ENCODE assay signal across 10 cellular contexts in the genomic region with DNA sequence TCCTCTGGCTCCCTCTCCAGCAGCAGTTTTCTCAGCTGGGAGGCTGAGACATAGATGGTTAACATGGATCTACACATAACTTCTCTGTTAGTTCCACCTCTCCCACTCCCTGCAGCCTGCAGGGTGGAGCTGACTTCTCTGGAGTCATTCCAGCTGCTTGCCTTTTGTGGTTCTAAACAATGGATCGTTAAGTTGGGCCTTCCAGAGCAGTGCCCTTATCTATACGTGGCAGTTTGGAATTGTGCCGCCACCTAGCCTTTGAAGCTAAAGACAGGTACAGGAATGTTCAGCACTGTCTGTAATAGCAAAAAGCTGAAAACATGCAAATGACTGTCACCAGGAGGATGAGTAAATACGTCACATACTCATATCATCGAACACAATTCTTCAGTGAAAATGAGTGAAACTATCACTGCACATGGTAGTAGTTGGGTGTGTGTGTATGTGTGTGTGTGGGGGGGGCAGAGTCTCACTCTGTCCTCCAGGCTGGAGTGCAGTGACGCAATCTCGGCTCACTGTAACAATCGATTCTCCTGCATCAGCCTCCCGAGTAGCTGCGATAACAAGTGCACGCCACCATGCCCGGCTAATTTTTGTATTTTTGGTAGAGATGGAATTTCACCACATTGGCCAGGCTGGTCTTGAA. TPM values are rescaled to one million over a fixed set of nuclear protein-coding genes. Genes with fewer than 3 reads are reported as not detected.
DNase-seq lines count a peak whose midpoint lies in the region; ATAC-seq and TF ChIP-seq lines count a peak whose summit lies in the region.
"Had no signal": no experiment of that assay in that cellular context is flagged by ENCODE, and none has a peak within 500 bp of the region (broad histone marks: within the 10 kb centered on the region; RNA-seq: fewer than 3 reads in every experiment).

No MANE protein-coding gene starts in this region.

- in situ Hi-C loops in HAP-1 (cut with MboI; ENCODE audit: low sequenced_read_pairs) = no loop called here

- no peak overlapping the region for H3K4me3 ChIP-seq in HAP-1
- no peak overlapping the region for H3K4me3 ChIP-seq in body of pancreas
- no peak overlapping the region for H3K4me3 ChIP-seq in kidney epithelial cell (ENCODE audit: low read depth, low read length)
- H3K4me3 ChIP-seq in thyroid gland (replicated peaks in 1 of 3) = no peak overlapping the region

- TF ChIP-seq POLR2A in body of pancreas (IDR thresholded peaks at IDR 0.05) (no peak), thyroid gland (IDR thresholded peaks at IDR 0.05) (no peak)

- H3K27ac ChIP-seq in body of pancreas (peak overlapping the region; percentile 48 to 85 (median 74)), thyroid gland (no peak overlapping the region)

- ATAC-seq in body of pancreas (peak; percentile 80), HG03175 (IDR thresholded peaks at IDR 0.05; ENCODE audit: unreplicated experiment) (no peak), HG03460 (IDR thresholded peaks at IDR 0.05; ENCODE audit: unreplicated experiment) (no peak)

- TF ChIP-seq CTCF in body of pancreas (IDR thresholded peaks at IDR 0.05) (no peak), kidney epithelial cell (IDR thresholded peaks at IDR 0.05; ENCODE audit: insufficient read depth, low read length, poor library complexity, severe bottlenecking) (no peak), thyroid gland (IDR thresholded peaks at IDR 0.05) (no peak)

- intact Hi-C loops in body of pancreas (cut with DNase I) = no loop called here
- intact Hi-C loops in thyroid gland (cut with DNase I) = no loop called here

- H3K36me3 ChIP-seq in HAP-1 (replicated peaks) (no peaks in the 10 kb centered on the region), body of pancreas (replicated peaks in 1 of 2; ENCODE audit: insufficient read depth in 1 of 2, low read depth in 2 of 2) (no peaks in the 10 kb centered on the region), kidney epithelial cell (ENCODE audit: control insufficient read depth, insufficient read depth, low read length) (no peaks in the 10 kb centered on the region), thyroid gland (no peaks in the 10 kb centered on the region)

- DNase-seq in A172 (ENCODE audit: low spot score) (peak; percentile 63), HAP-1 (ENCODE audit: low spot score in 2 of 2) (peak; percentile 41 to 61), body of pancreas (peak; percentile 79 to 83 (median 82)), kidney epithelial cell (ENCODE audit: low read depth) (peak; percentile 70), thyroid gland (no peak), NCI-H2029 (lab: John Stamatoyannopoulos, UW) (no peak)
- DNase-seq: activated CD4-positive, alpha-beta T cell treated with anti-CD3 and anti-CD28 coated beads, Interleukin-2, amount 50 U/mL, for 48 hours; NCI-H2081 treated with DMSO at 0.1 percent for 48 hours had no signal

- H3K4me1 ChIP-seq in HAP-1 = peaks cover 8% of the 10 kb centered on the region; the same call in 1 of the 2 replicates
- peaks cover 61% of the 10 kb centered on the region for H3K4me1 ChIP-seq in body of pancreas
- peaks cover 0 to 3% of the 10 kb centered on the region in 2 donors for H3K4me1 ChIP-seq in thyroid gland

- no peaks in the 10 kb centered on the region for H3K9me3 ChIP-seq in HAP-1
- no peaks in the 10 kb centered on the region for H3K9me3 ChIP-seq in body of pancreas
- H3K9me3 ChIP-seq in thyroid gland = no peaks in the 10 kb centered on the region

- H3K27me3 ChIP-seq in HAP-1 (ENCODE audit: low read depth) (no peaks in the 10 kb centered on the region), body of pancreas (no peaks in the 10 kb centered on the region), kidney epithelial cell (ENCODE audit: control insufficient read depth, insufficient read depth, low read length) (no peaks in the 10 kb centered on the region), thyroid gland (no peaks in the 10 kb centered on the region)

- WGBS in body of pancreas, 2 donors = 29 to 34% methylated on average over 10 to 12 of the region's 12 CpGs
- 78 to 79% methylated on average over 12 of the region's 12 CpGs for WGBS in thyroid gland, 2 donors

RNA-seq across cellular contexts. Expression of a gene that starts 50.3 kb away (rescaled TPM):
- 0.22 and 1.0 TPM in 2 replicates for total RNA-seq in A172 (2014; rRNA removed; shearing (Covaris generic))
- 10 to 100 TPM in 1 of 2 donors, under 1 TPM in 1; 0.26 to 15.5 TPM for total RNA-seq in body of pancreas
- total RNA-seq in kidney epithelial cell = 0.27 TPM in 1 of 2 replicates, not detected in the other
- 1 to 10 TPM; 1.6 to 9.0 (median 4.1) TPM for total RNA-seq in thyroid gland

RNA-seq across cellular contexts. Expression of a gene that starts 58.7 kb away (rescaled TPM):
- total RNA-seq in A172 (2014; rRNA removed; shearing (Covaris generic)) = 659 and 712 TPM in 2 replicates
- total RNA-seq in body of pancreas (10 to 100 TPM; 26.0 to 35.0 TPM), kidney epithelial cell (260 and 284 TPM in 2 replicates), thyroid gland (100 to 1,000 TPM; 155 to 257 (median 225) TPM)

Comparison
In these comparisons a context has a peak if more than half of its experiments do, and no peak if none do; other contexts are left out.
1. DNase-seq: peak in A172 (single experiment), HAP-1 (2 of 2), body of pancreas (4 of 4) and kidney epithelial cell (single experiment); none in thyroid gland (0 of 2) and NCI-H2029 (single experiment).
2. H3K27ac ChIP-seq: peak in body of pancreas (4 of 4); none in thyroid gland (0 of 3).